8 cellular contexts compared by ENCODE assay signal in genomic region chr19:52269338-52270261, GRCh38. TPM values are rescaled to one million over a fixed set of nuclear protein-coding genes. Genes with fewer than 3 reads are reported as not detected.
DNase-seq lines count a peak whose midpoint lies in the region; ATAC-seq and TF ChIP-seq lines count a peak whose summit lies in the region.

Gene ZNF766, plus strand, starts transcription at chr19:52269587. Its CDS starts 27 bp downstream, at chr19:52269614.

- POLR2A ChIA-PET in WTC11 (lab: Charles Lee) = no interaction called here

- CTCF ChIA-PET in WTC11 (lab: Charles Lee) = no interaction called here

- in situ Hi-C loops in ACHN (cut with HindIII; ENCODE audit: low pct_ligation_motif_present, low pct_unique_long_range_greater_than_20kb, low sequenced_read_pairs) = no loop called here

- H3K4me1 Mint-ChIP-seq in WTC11 (peaks cover 24% of the 10 kb centered on the region), immature natural killer cell (peaks cover 41 to 48% of the 10 kb centered on the region in 2 donors)

- H3K27me3 Mint-ChIP-seq in WTC11 (ENCODE audit: low read depth) = no peaks in the 10 kb centered on the region; the same call in 1 of the 2 replicates
- H3K27me3 Mint-ChIP-seq in immature natural killer cell (ENCODE audit: low read depth in 3 of 3) = peaks cover 0 to 7% (median 3%) of the 10 kb centered on the region in 3 donors

- ATAC-seq in GM18909 (IDR thresholded peaks at IDR 0.05; ENCODE audit: poor library complexity, unreplicated experiment) (peak; percentile 96), HG03175 (IDR thresholded peaks at IDR 0.05; ENCODE audit: unreplicated experiment) (peak; percentile 95), WTC11 (peak; percentile 98)

- peak within 1 kb of the TSS; percentile 94 to 99 for H3K4me3 ChIP-seq in cardiac fibroblast (replicated peaks in 1 of 2; ENCODE audit: low read depth in 2 of 2, low read length in 2 of 2)

- H3K4me3 Mint-ChIP-seq in WTC11 (peak within 1 kb of the TSS; percentile 97), immature natural killer cell (peak within 1 kb of the TSS; percentile 92 to 98 (median 93))

- H3K27ac Mint-ChIP-seq in WTC11 = peak within 1 kb of the TSS; percentile 93
- H3K27ac Mint-ChIP-seq in immature natural killer cell = peak within 1 kb of the TSS; percentile 92 to 98 (median 96)

- H3K9me3 Mint-ChIP-seq in WTC11 (peaks cover 18% of the 10 kb centered on the region), immature natural killer cell (no peaks in the 10 kb centered on the region)

- no peak for TF ChIP-seq CTCF in WTC11 (IDR thresholded peaks at IDR 0.05)
- no peak for TF ChIP-seq CTCF in cardiac fibroblast (IDR thresholded peaks at IDR 0.05; ENCODE audit: low read depth, low read length)

- DNase-seq in ACHN (peak; percentile 91), NCI-H226 (peak; percentile 89), WTC11 (ENCODE audit: low spot score) (peak; percentile 98), cardiac fibroblast (ENCODE audit: low read depth in 2 of 2) (peak; percentile 95 to 97), immature natural killer cell (peak; percentile 96 to 97 (median 97)), smooth muscle cell of the brain vasculature (ENCODE audit: low read depth, low spot score) (peak; percentile 79)

- H3K36me3 Mint-ChIP-seq in WTC11 = peaks cover 39% of the 10 kb centered on the region
- peaks cover 14 to 17% (median 17%) of the 10 kb centered on the region in 3 donors for H3K36me3 Mint-ChIP-seq in immature natural killer cell

TF ChIP-seq in WTC11, 78 proteins besides CTCF, POLR2A, EP300 and RAD21 (continues in another document):
- no peak for TF ChIP-seq ZNF317 (CRISPR knock-in tag; IDR thresholded peaks at IDR 0.05; ENCODE audit: borderline replicate concordance, low read depth)
- TF ChIP-seq NFATC4 (CRISPR knock-in tag; IDR thresholded peaks at IDR 0.05) = no peak
- TF ChIP-seq ZNF425 (CRISPR knock-in tag; conservative IDR thresholded peaks at IDR 0.05) = no peak
- TF ChIP-seq E2F5 (CRISPR knock-in tag; IDR thresholded peaks at IDR 0.05) = peak; percentile 98
- TF ChIP-seq ZBTB43 (CRISPR knock-in tag; IDR thresholded peaks at IDR 0.05) = no peak
- TF ChIP-seq ATF2 (CRISPR knock-in tag; IDR thresholded peaks at IDR 0.05; ENCODE audit: borderline replicate concordance, low read depth) = no peak
- TF ChIP-seq PRRX2 (CRISPR knock-in tag; IDR thresholded peaks at IDR 0.05) = no peak
- no peak for TF ChIP-seq USF1 (CRISPR knock-in tag; IDR thresholded peaks at IDR 0.05)
- TF ChIP-seq OVOL2 (CRISPR knock-in tag; IDR thresholded peaks at IDR 0.05; ENCODE audit: borderline replicate concordance) = no peak
- peak; percentile 55 for TF ChIP-seq NFYB (CRISPR knock-in tag; conservative IDR thresholded peaks at IDR 0.05; ENCODE audit: low read depth)
- no peak for TF ChIP-seq TEAD4 (CRISPR knock-in tag; IDR thresholded peaks at IDR 0.05)
- TF ChIP-seq MYBL2 (CRISPR knock-in tag; IDR thresholded peaks at IDR 0.05) = no peak
- no peak for TF ChIP-seq CBFB (CRISPR knock-in tag; IDR thresholded peaks at IDR 0.05; ENCODE audit: low read depth)
- TF ChIP-seq AFF4 (CRISPR knock-in tag; IDR thresholded peaks at IDR 0.05; ENCODE audit: borderline replicate concordance) = no peak
- TF ChIP-seq EMX1 (CRISPR knock-in tag; IDR thresholded peaks at IDR 0.05) = 0 out of 2 replicates have a peak, but pooled peaks have one; percentile 47
- no peak for TF ChIP-seq ELF4 (CRISPR knock-in tag; IDR thresholded peaks at IDR 0.05; ENCODE audit: low read depth)
- no peak for TF ChIP-seq TCF7 (CRISPR knock-in tag; IDR thresholded peaks at IDR 0.05; ENCODE audit: low read depth)
- no peak for TF ChIP-seq E2F1 (CRISPR knock-in tag; IDR thresholded peaks at IDR 0.05)

RNA-seq across cellular contexts. Expression of gene ZNF766, which starts in this region (rescaled TPM):
- 30.4 to 32.9 TPM (median 31.4 TPM) in 3 replicates for total RNA-seq in WTC11 (2021)
- 10 to 100 TPM; 25.6 to 47.8 (median 32.4) TPM for polyA plus RNA-seq in immature natural killer cell

Comparison
In these comparisons a context has a peak if more than half of its experiments do, and no peak if none do; other contexts are left out.
1. Peak in every context shown above with its lines: DNase-seq, ATAC-seq and H3K4me3 ChIP-seq.